In genomic region chr4:142406051-142406549, GRCh38 we compare ENCODE assay signal across 8 cellular contexts.
DNase-seq lines count a peak whose midpoint lies in the region; ATAC-seq and FAIRE-seq lines count a peak whose summit lies in the region.

No MANE protein-coding gene starts in this region.

- peaks cover 17% of the 10 kb centered on the region for H3K4me1 ChIP-seq in effector memory CD4-positive, alpha-beta T cell (ENCODE audit: control insufficient read depth, insufficient read depth, low read length, poor library complexity, severe bottlenecking)

- intact Hi-C loops in sciatic nerve (cut with DNase I) (no loop called here), posterior cingulate gyrus (cut with DNase I) (no loop called here)

- H3K9me3 ChIP-seq in effector memory CD4-positive, alpha-beta T cell (ENCODE audit: control insufficient read depth, low read length): no peaks in the 10 kb centered on the region

- H3K36me3 ChIP-seq in effector memory CD4-positive, alpha-beta T cell (ENCODE audit: control insufficient read depth, insufficient read depth, low read length): no peaks in the 10 kb centered on the region

- peak overlapping the region; percentile 76 for H3K27ac ChIP-seq in effector memory CD4-positive, alpha-beta T cell (ENCODE audit: insufficient read depth, low read length, poor library complexity, severe bottlenecking)

- DNase-seq in GM19239 (ENCODE audit: insufficient read length, low spot score) (no peak), OCI-M1 (lab: John Stamatoyannopoulos, UW) (peak; percentile 88), sciatic nerve (ENCODE audit: low spot score) (no peak), frontal cortex (ENCODE audit: low spot score in 2 of 2) (no peak), 8988T (no peak), posterior cingulate gyrus (no peak)
- no peak for DNase-seq in effector memory CD4-positive, alpha-beta T cell

- peak overlapping the region; percentile 59 for H3K4me3 ChIP-seq in effector memory CD4-positive, alpha-beta T cell (ENCODE audit: insufficient read depth, low read depth, low read length, poor library complexity, severe bottlenecking)

- FAIRE-seq in GM19239 (lab: Jason Lieb, UNC) (peak; percentile 74), frontal cortex (lab: Jason Lieb, UNC) (no peak)

- no peaks in the 10 kb centered on the region for H3K27me3 ChIP-seq in effector memory CD4-positive, alpha-beta T cell (replicated peaks; ENCODE audit: control insufficient read depth, insufficient read depth, low read length, poor library complexity, severe bottlenecking)

- ATAC-seq in sciatic nerve (peak; percentile 6), HG02938 (IDR thresholded peaks at IDR 0.05; ENCODE audit: unreplicated experiment) (no peak)
